38 cellular contexts compared by ENCODE assay signal in genomic region chr9:101648493-101648892, GRCh38. TPM values are rescaled to one million over a fixed set of nuclear protein-coding genes. Genes with fewer than 3 reads are reported as not detected.
"Had no signal": no experiment of that assay in that cellular context is flagged by ENCODE, and none has a peak within 500 bp of the region (broad histone marks: within the 10 kb centered on the region; RNA-seq: fewer than 3 reads in every experiment).

No MANE protein-coding gene starts in this region.

- H3K27me3 ChIP-seq: MG63 had no signal

- H3K36me3 ChIP-seq: MG63 had no signal

- H3K9me3 ChIP-seq: MG63 had no signal

- H3K4me3 ChIP-seq: MG63 had no signal

- DNase-seq: MG63, MM.1S, MV-4-11, NCI-H1048, NCI-H1092, NCI-H1092 treated with DMSO at 0.1 percent for 48 hours, NCI-H1105, NCI-H1105 treated with DMSO at 0.1 percent for 48 hours, NCI-H1417, NCI-H1417 treated with DMSO at 0.1 percent for 48 hours, NCI-H1436, NCI-H1436 treated with DMSO at 0.1 percent for 48 hours, NCI-H146, NCI-H1694, NCI-H1694 treated with DMSO at 0.1 percent for 48 hours, NCI-H187, NCI-H187 treated with DMSO at 0.1 percent for 48 hours, NCI-H1930, NCI-H2029, NCI-H2029 treated with DMSO at 0.1 percent for 48 hours, NCI-H2081, NCI-H2081 treated with DMSO at 0.1 percent for 48 hours, NCI-H2107, NCI-H2171, NCI-H2227 treated with DMSO at 0.1 percent for 48 hours, NCI-H226, NCI-H345, NCI-H446, NCI-H446 treated with DMSO at 0.1 percent for 48 hours, NCI-H510A, NCI-H510A treated with DMSO at 0.1 percent for 48 hours, NCI-H524, NCI-H524 treated with DMSO at 0.1 percent for 48 hours, NCI-H526 had no signal

RNA-seq across cellular contexts. Expression of gene PPP3R2, which starts 53.7 kb away (rescaled TPM):
- total RNA-seq: LHCN-M2, M059J, MCF 10A, NCI-H460 had no signal
